In the genomic region with DNA sequence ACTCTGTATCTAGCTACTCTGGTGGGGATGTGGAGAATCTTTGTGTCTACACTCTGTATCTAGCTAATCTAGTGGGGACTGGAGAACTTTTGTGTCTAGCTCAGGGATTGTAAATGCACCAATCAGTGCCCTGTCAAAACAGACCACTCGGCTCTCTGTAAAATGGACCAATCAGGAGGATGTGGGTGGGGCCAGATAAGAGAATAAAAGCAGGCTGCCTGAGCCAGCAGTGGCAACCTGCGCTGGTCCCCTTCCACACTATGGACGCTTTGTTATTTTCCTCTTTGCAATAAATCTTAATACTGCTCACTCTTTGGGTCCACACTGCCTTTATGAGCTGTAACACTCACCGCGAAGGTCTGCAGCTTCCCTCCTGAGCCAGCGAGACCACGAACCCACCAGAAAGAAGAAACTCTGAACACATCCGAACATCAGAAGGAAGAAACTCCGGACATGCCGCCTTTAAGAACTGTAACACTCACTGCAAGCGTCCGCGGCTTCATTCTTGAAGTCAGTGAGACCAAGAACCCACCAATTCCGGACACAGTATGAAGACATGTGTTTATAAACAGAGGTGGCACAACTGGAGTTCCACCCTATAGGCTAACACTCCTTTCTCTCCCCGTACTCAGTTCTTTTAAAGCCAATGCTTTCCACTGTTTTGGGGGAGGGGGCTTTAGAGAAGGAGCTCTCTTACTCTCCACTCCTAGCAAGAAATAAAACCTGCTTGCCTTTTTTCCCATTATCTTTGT, we compare ENCODE assay signal across 9 cellular contexts. TPM values are rescaled to one million over a fixed set of nuclear protein-coding genes. Genes with fewer than 3 reads are reported as not detected.
DNase-seq lines count a peak whose midpoint lies in the region; ATAC-seq and TF ChIP-seq lines count a peak whose summit lies in the region.
"Not testable (repeated sequence)": the region's sequence is repeated elsewhere in the genome, so short reads cannot be mapped to it uniquely, and the experiment has no call there.
"Had no signal": no experiment of that assay in that cellular context is flagged by ENCODE, and none has a peak within 500 bp of the region (broad histone marks: within the 10 kb centered on the region; RNA-seq: fewer than 3 reads in every experiment).

No MANE protein-coding gene starts in this region.

- not testable (repeated sequence) for H3K9me3 ChIP-seq in endocrine pancreas (ENCODE audit: control insufficient read depth, low read length); left lung; suprapubic skin

- H3K27ac ChIP-seq in HL-60 (replicated peaks) (peak overlapping the region; percentile 64; the same call in 1 of the 2 replicates), left lung (peak overlapping the region; percentile 93 to 94), suprapubic skin (peak overlapping the region; percentile 90)

- not testable (repeated sequence) for DNase-seq in CD14-positive monocyte (ENCODE audit: low spot score); left lung; progenitor cell of endocrine pancreas (ENCODE audit: low spot score, unreplicated experiment); suprapubic skin (ENCODE audit: low spot score in 2 of 2)
- peak in 1 of 2 experiments; percentile 6 for DNase-seq in HL-60 (ENCODE audit: low read depth in 1 of 2, low spot score in 1 of 2)
- DNase-seq in T-helper 2 cell = peak in 3 of 5 experiments; percentile 18 to 31 (median 22)

- not testable (repeated sequence) for H3K36me3 ChIP-seq in endocrine pancreas (ENCODE audit: control insufficient read depth, insufficient read depth, low read length); suprapubic skin
- peaks cover 0 to 14% of the 10 kb centered on the region in 2 donors for H3K36me3 ChIP-seq in left lung

- H3K9ac ChIP-seq in endocrine pancreas (ENCODE audit: control insufficient read depth, insufficient read depth, low read length) = peak overlapping the region; percentile 48

- ATAC-seq in left lung = peak; percentile 2

- WGBS in suprapubic skin = 53% methylated on average over 15 of the region's 15 CpGs

- peak overlapping the region; percentile 97 to 100 (median 99) for H3K27ac Mint-ChIP-seq in CD14-positive monocyte
- peak overlapping the region; percentile 99 for H3K27ac Mint-ChIP-seq in activated naive CD4-positive, alpha-beta T cell treated with anti-CD3 and anti-CD28 coated beads, Interleukin-2, amount 50 U/mL, for 24 hours
- peak overlapping the region; percentile 100 for H3K27ac Mint-ChIP-seq in progenitor cell of endocrine pancreas

- H3K4me1 Mint-ChIP-seq in CD14-positive monocyte = peaks cover 25% of the 10 kb centered on the region
- H3K4me1 Mint-ChIP-seq in activated naive CD4-positive, alpha-beta T cell treated with anti-CD3 and anti-CD28 coated beads, Interleukin-2, amount 50 U/mL, for 24 hours = peaks cover 70% of the 10 kb centered on the region
- peaks cover 24% of the 10 kb centered on the region for H3K4me1 Mint-ChIP-seq in progenitor cell of endocrine pancreas (ENCODE audit: low read depth)

- not testable (repeated sequence) for H3K9me3 Mint-ChIP-seq in CD14-positive monocyte; activated naive CD4-positive, alpha-beta T cell treated with anti-CD3 and anti-CD28 coated beads, Interleukin-2, amount 50 U/mL, for 24 hours; progenitor cell of endocrine pancreas (ENCODE audit: low read depth)

- not testable (repeated sequence) for H3K27me3 Mint-ChIP-seq in CD14-positive monocyte (ENCODE audit: low read depth in 3 of 3); activated naive CD4-positive, alpha-beta T cell treated with anti-CD3 and anti-CD28 coated beads, Interleukin-2, amount 50 U/mL, for 24 hours; progenitor cell of endocrine pancreas

- H3K36me3 Mint-ChIP-seq in CD14-positive monocyte (peaks cover 23 to 32% of the 10 kb centered on the region in 2 donors), progenitor cell of endocrine pancreas (ENCODE audit: insufficient read depth) (peaks cover 23% of the 10 kb centered on the region)
- not testable (repeated sequence) for H3K36me3 Mint-ChIP-seq in activated naive CD4-positive, alpha-beta T cell treated with anti-CD3 and anti-CD28 coated beads, Interleukin-2, amount 50 U/mL, for 24 hours

- not testable (repeated sequence) for TF ChIP-seq POLR2A in suprapubic skin (IDR thresholded peaks at IDR 0.05)

- H3K27me3 ChIP-seq in HL-60 (ENCODE audit: insufficient read depth, poor library complexity, severe bottlenecking); endocrine pancreas (ENCODE audit: control insufficient read depth, insufficient read depth, low read length); left lung; suprapubic skin: not testable (repeated sequence)

- TF ChIP-seq EP300 in suprapubic skin (IDR thresholded peaks at IDR 0.05) = not testable (repeated sequence)

- TF ChIP-seq CTCF in CD14-positive monocyte (IDR thresholded peaks at IDR 0.05); HL-60 (IDR thresholded peaks at IDR 0.05; ENCODE audit: insufficient read depth, low read length); left lung (IDR thresholded peaks at IDR 0.05); progenitor cell of endocrine pancreas (IDR thresholded peaks at IDR 0.05; ENCODE audit: unreplicated experiment); suprapubic skin (IDR thresholded peaks at IDR 0.05): not testable (repeated sequence)

- intact Hi-C loops in CD14-positive monocyte (cut with micrococcal nuclease); left lung (cut with DNase I): not testable (repeated sequence)

- not testable (repeated sequence) for H3K4me1 ChIP-seq in endocrine pancreas (ENCODE audit: control insufficient read depth, insufficient read depth, low read length)
- H3K4me1 ChIP-seq in left lung (peaks cover 0 to 10% of the 10 kb centered on the region in 2 donors), suprapubic skin (peaks cover 23% of the 10 kb centered on the region)

- H3K4me3 ChIP-seq in HL-60 (replicated peaks; ENCODE audit: insufficient read depth, low read length) (peak overlapping the region; percentile 60), endocrine pancreas (ENCODE audit: control insufficient read depth, insufficient read depth, low read length) (peak overlapping the region; percentile 62), left lung (peak overlapping the region; percentile 32 to 58), suprapubic skin (peak overlapping the region; percentile 53)

- peak overlapping the region; percentile 92 to 95 for H3K4me3 Mint-ChIP-seq in CD14-positive monocyte
- peak overlapping the region; percentile 97 for H3K4me3 Mint-ChIP-seq in activated naive CD4-positive, alpha-beta T cell treated with anti-CD3 and anti-CD28 coated beads, Interleukin-2, amount 50 U/mL, for 24 hours
- H3K4me3 Mint-ChIP-seq in progenitor cell of endocrine pancreas (ENCODE audit: low read depth) = peak overlapping the region; percentile 76

RNA-seq across cellular contexts. Expression of gene TRIM5, which starts 1.1 kb away (rescaled TPM):
- 10 to 100 TPM in 1 of 2 donors, 1 to 10 TPM in 1; 9.4 to 10.6 TPM for polyA plus RNA-seq in CD14-positive monocyte
- total RNA-seq in left lung (10 to 100 TPM; 42.6 to 50.6 TPM), progenitor cell of endocrine pancreas (38.9 and 40.8 TPM in 2 replicates), suprapubic skin (10 to 100 TPM; 12.3 to 21.7 (median 16.8) TPM)

RNA-seq across cellular contexts. Expression of gene TRIM22, which starts 5.8 kb away (rescaled TPM):
- 100 to 1,000 TPM; 122 to 132 TPM for polyA plus RNA-seq in CD14-positive monocyte
- 100 to 1,000 TPM; 122 to 137 TPM for total RNA-seq in left lung
- total RNA-seq in progenitor cell of endocrine pancreas = 0.89 and 1.7 TPM in 2 replicates
- 10 to 100 TPM in 2 of 4 donors, 1 to 10 TPM in 2; 8.5 to 20.3 (median 13.6) TPM for total RNA-seq in suprapubic skin

RNA-seq across cellular contexts. Expression of gene OR56B1, which starts 52.4 kb away (rescaled TPM):
- polyA plus RNA-seq in CD14-positive monocyte = not detected
- total RNA-seq in left lung = not detected
- not detected in 2 replicates for total RNA-seq in progenitor cell of endocrine pancreas
- total RNA-seq in suprapubic skin = not detected
- total RNA-seq: M059J had no signal

RNA-seq across cellular contexts. Expression of gene TRIM34, which starts 59.0 kb away (rescaled TPM):
- polyA plus RNA-seq in CD14-positive monocyte = 10 to 100 TPM; 21.9 to 23.5 TPM
- 10 to 100 TPM in 1 of 2 donors, 1 to 10 TPM in 1; 9.1 to 10.2 TPM for total RNA-seq in left lung
- total RNA-seq in progenitor cell of endocrine pancreas = 2.0 TPM in 2 replicates
- total RNA-seq in suprapubic skin = 1 to 10 TPM; 5.0 to 8.4 (median 7.2) TPM

Comparison
In these comparisons a context has a peak if more than half of its experiments do, and no peak if none do; other contexts are left out.
1. RNA of gene TRIM22, which starts 5.8 kb away (total RNA-seq): 122 to 137 TPM in left lung; 8.5 to 20.3 TPM in suprapubic skin and 0.89 to 1.7 TPM in progenitor cell of endocrine pancreas; every median in the first group is over 4 times any median in the second.
2. Peak in every context shown above with its lines, with median percentiles within 50 percentile points of each other: H3K27ac Mint-ChIP-seq, H3K4me3 Mint-ChIP-seq, H3K27ac ChIP-seq and H3K4me3 ChIP-seq.